11 cellular contexts compared by ENCODE assay signal in genomic region chr15:75036269-75036668, GRCh38. TPM values are rescaled to one million over a fixed set of nuclear protein-coding genes. Genes with fewer than 3 reads are reported as not detected.
A peak's percentile ranks its signal among the peaks of the same experiment; 100 is the strongest.
DNase-seq lines count a peak whose midpoint lies in the region; ATAC-seq and TF ChIP-seq lines count a peak whose summit lies in the region.
"Had no signal": no experiment of that assay in that cellular context is flagged by ENCODE, and none has a peak within 500 bp of the region (broad histone marks: within the 10 kb centered on the region; RNA-seq: fewer than 3 reads in every experiment).

No MANE protein-coding gene starts in this region.

- H3K27me3 Mint-ChIP-seq in activated CD8-positive, alpha-beta T cell treated with anti-CD3 and anti-CD28 coated beads, Interleukin-2, amount 10 ng/mL, durations not matched to agents 7 days and 5 days (ENCODE audit: low read depth), result no peaks in the 10 kb centered on the region
- no peaks in the 10 kb centered on the region for H3K27me3 Mint-ChIP-seq in activated CD8-positive, alpha-beta T cell treated with anti-CD3 and anti-CD28 coated beads for 36 hours
- no peaks in the 10 kb centered on the region for H3K27me3 Mint-ChIP-seq in activated T-cell treated with anti-CD3 and anti-CD28 coated beads, Interleukin-2, amount 50 U/mL, for 4 hours (ENCODE audit: low read depth)
- H3K27me3 Mint-ChIP-seq: B cell had no signal

- CTCF ChIA-PET in activated CD8-positive, alpha-beta T cell treated with anti-CD3 and anti-CD28 coated beads, Interleukin-2, amount 10 ng/mL, durations not matched to agents 7 days and 5 days (lab: Charles Lee), result interaction anchor here (0.8 to 3.6 kb wide), 7 partner anchors 29 to 172 kb away, joined by 3 to 45 read pairs (median 3); partner anchors contain the start of gene C15orf39
- CTCF ChIA-PET in activated CD8-positive, alpha-beta T cell treated with anti-CD3 and anti-CD28 coated beads for 36 hours (lab: Charles Lee), result interaction anchor here (2.2 kb wide), 1 partner anchor 165 kb away, joined by 9 read pairs; the partner anchor contains the start of gene C15orf39

- no peak for TF ChIP-seq CTCF in activated CD8-positive, alpha-beta T cell treated with anti-CD3 and anti-CD28 coated beads for 36 hours (IDR thresholded peaks at IDR 0.05)
- TF ChIP-seq CTCF in upper lobe of left lung (IDR thresholded peaks at IDR 0.05), result no peak

- no peaks in the 10 kb centered on the region for H3K9me3 ChIP-seq in upper lobe of left lung
- H3K9me3 ChIP-seq: uterus had no signal

- TF ChIP-seq POLR2A in upper lobe of left lung (IDR thresholded peaks at IDR 0.05), result no peak

- H3K27ac Mint-ChIP-seq in activated CD8-positive, alpha-beta T cell treated with anti-CD3 and anti-CD28 coated beads, Interleukin-2, amount 10 ng/mL, durations not matched to agents 7 days and 5 days, result peak overlapping the region; percentile 69
- no peak overlapping the region for H3K27ac Mint-ChIP-seq in activated CD8-positive, alpha-beta T cell treated with anti-CD3 and anti-CD28 coated beads for 36 hours
- H3K27ac Mint-ChIP-seq: B cell had no signal

- H3K27ac ChIP-seq in upper lobe of left lung, result no peak overlapping the region
- H3K27ac ChIP-seq: uterus had no signal

- H3K4me3 ChIP-seq in upper lobe of left lung, result no peak overlapping the region
- H3K4me3 ChIP-seq: uterus had no signal

- H3K36me3 ChIP-seq in upper lobe of left lung, result peaks cover 0 to 2% (median 0%) of the 10 kb centered on the region in 4 donors
- H3K36me3 ChIP-seq: uterus had no signal

- no peaks in the 10 kb centered on the region for H3K27me3 ChIP-seq in upper lobe of left lung
- H3K27me3 ChIP-seq: uterus had no signal

- H3K4me1 Mint-ChIP-seq in activated CD8-positive, alpha-beta T cell treated with anti-CD3 and anti-CD28 coated beads, Interleukin-2, amount 10 ng/mL, durations not matched to agents 7 days and 5 days (ENCODE audit: low read depth), result peaks cover 71% of the 10 kb centered on the region
- H3K4me1 Mint-ChIP-seq in activated CD8-positive, alpha-beta T cell treated with anti-CD3 and anti-CD28 coated beads for 36 hours (ENCODE audit: low read depth), result peaks cover 38% of the 10 kb centered on the region
- H3K4me1 Mint-ChIP-seq in activated T-cell treated with anti-CD3 and anti-CD28 coated beads, Interleukin-2, amount 50 U/mL, for 4 hours (ENCODE audit: low read depth), result peaks cover 17% of the 10 kb centered on the region

- peaks cover 17 to 28% (median 25%) of the 10 kb centered on the region in 4 donors for H3K4me1 ChIP-seq in upper lobe of left lung
- H3K4me1 ChIP-seq: uterus had no signal

- no peak overlapping the region for H3K4me3 Mint-ChIP-seq in activated CD8-positive, alpha-beta T cell treated with anti-CD3 and anti-CD28 coated beads, Interleukin-2, amount 10 ng/mL, durations not matched to agents 7 days and 5 days
- H3K4me3 Mint-ChIP-seq in activated CD8-positive, alpha-beta T cell treated with anti-CD3 and anti-CD28 coated beads for 36 hours, result no peak overlapping the region
- H3K4me3 Mint-ChIP-seq in activated T-cell treated with anti-CD3 and anti-CD28 coated beads, Interleukin-2, amount 50 U/mL, for 4 hours, result no peak overlapping the region
- H3K4me3 Mint-ChIP-seq: B cell had no signal

- no peak for ATAC-seq in activated CD8-positive, alpha-beta T cell treated with anti-CD3 and anti-CD28 coated beads, Interleukin-2, amount 10 ng/mL, durations not matched to agents 7 days and 5 days
- ATAC-seq in activated CD8-positive, alpha-beta T cell treated with anti-CD3 and anti-CD28 coated beads for 36 hours, result no peak
- ATAC-seq in upper lobe of left lung (ENCODE audit: low FRiP score in 2 of 2), result peak; percentile 23 to 58
- ATAC-seq in activated T-cell treated with anti-CD3 and anti-CD28 coated beads, Interleukin-2, amount 50 U/mL, for 4 hours, result no peak

- 79 to 90% methylated on average over 3 of the region's 3 CpGs for WGBS in upper lobe of left lung, 2 donors

- POLR2A ChIA-PET in activated CD8-positive, alpha-beta T cell treated with anti-CD3 and anti-CD28 coated beads, Interleukin-2, amount 10 ng/mL, durations not matched to agents 7 days and 5 days (lab: Charles Lee), result interaction anchor here (0.7 to 1.1 kb wide), 3 partner anchors 9 to 168 kb away, joined by 3 to 4 read pairs (median 3); partner anchors contain the start of gene C15orf39
- POLR2A ChIA-PET in activated CD8-positive, alpha-beta T cell treated with anti-CD3 and anti-CD28 coated beads for 36 hours (lab: Charles Lee), result interaction anchor here (0.5 to 1.6 kb wide), 5 partner anchors 11 to 179 kb away, joined by 3 to 5 read pairs (median 3); partner anchors contain the start of gene PPCDC

- intact Hi-C loops in activated CD8-positive, alpha-beta T cell treated with anti-CD3 and anti-CD28 coated beads for 36 hours (cut with micrococcal nuclease), result no loop called here

- in situ Hi-C loops in SK-MEL-5 (cut with HindIII; ENCODE audit: low pct_unique_long_range_greater_than_20kb, low sequenced_read_pairs), result no loop called here

- TF ChIP-seq EP300 in upper lobe of left lung (IDR thresholded peaks at IDR 0.05), result no peak

- H3K36me3 Mint-ChIP-seq in activated CD8-positive, alpha-beta T cell treated with anti-CD3 and anti-CD28 coated beads, Interleukin-2, amount 10 ng/mL, durations not matched to agents 7 days and 5 days (ENCODE audit: low read depth), result peaks cover 38% of the 10 kb centered on the region
- peaks cover 20% of the 10 kb centered on the region for H3K36me3 Mint-ChIP-seq in activated CD8-positive, alpha-beta T cell treated with anti-CD3 and anti-CD28 coated beads for 36 hours (ENCODE audit: low read depth)
- peaks cover 11% of the 10 kb centered on the region for H3K36me3 Mint-ChIP-seq in activated T-cell treated with anti-CD3 and anti-CD28 coated beads, Interleukin-2, amount 50 U/mL, for 4 hours (ENCODE audit: insufficient read depth)

- H3K9me3 Mint-ChIP-seq in activated CD8-positive, alpha-beta T cell treated with anti-CD3 and anti-CD28 coated beads, Interleukin-2, amount 10 ng/mL, durations not matched to agents 7 days and 5 days (ENCODE audit: insufficient read depth), result no peaks in the 10 kb centered on the region
- no peaks in the 10 kb centered on the region for H3K9me3 Mint-ChIP-seq in activated CD8-positive, alpha-beta T cell treated with anti-CD3 and anti-CD28 coated beads for 36 hours
- H3K9me3 Mint-ChIP-seq in activated T-cell treated with anti-CD3 and anti-CD28 coated beads, Interleukin-2, amount 50 U/mL, for 4 hours, result no peaks in the 10 kb centered on the region

- DNase-seq in activated CD8-positive, alpha-beta T cell treated with anti-CD3 and anti-CD28 coated beads, Interleukin-2, amount 10 ng/mL, durations not matched to agents 7 days and 5 days, result no peak
- no peak for DNase-seq in activated CD8-positive, alpha-beta T cell treated with anti-CD3 and anti-CD28 coated beads for 36 hours
- peak; percentile 23 for DNase-seq in SK-MEL-5 (ENCODE audit: low read depth, low spot score)
- DNase-seq in foreskin melanocyte, result peak; percentile 24
- DNase-seq in upper lobe of left lung, result peak in 1 of 2 donors; percentile 54
- no peak for DNase-seq in activated T-cell treated with anti-CD3 and anti-CD28 coated beads, Interleukin-2, amount 50 U/mL, for 4 hours
- DNase-seq in Ammon's horn (ENCODE audit: low spot score), result no peak
- no peak for DNase-seq in NCI-H774 (lab: John Stamatoyannopoulos, UW)
- DNase-seq: stimulated activated CD4-positive, alpha-beta T cell treated with anti-CD3 and anti-CD28 coated beads, Interleukin-2, amount 100 ng/mL, for 24 hours; uterus had no signal

RNA-seq across cellular contexts. Expression of gene PPCDC, which starts 12.9 kb away (rescaled TPM):
- total RNA-seq in activated CD8-positive, alpha-beta T cell treated with anti-CD3 and anti-CD28 coated beads, Interleukin-2, amount 10 ng/mL, durations not matched to agents 7 days and 5 days, result 10 to 100 TPM; 27.3 to 29.1 TPM
- total RNA-seq in activated CD8-positive, alpha-beta T cell treated with anti-CD3 and anti-CD28 coated beads for 36 hours, result 10 to 100 TPM; 25.7 to 26.6 TPM
- total RNA-seq in SK-MEL-5 (2014; rRNA removed; shearing (Covaris generic)), result 12.0 and 12.1 TPM in 2 replicates
- 32.5 and 37.6 TPM in 2 replicates for polyA plus RNA-seq in SK-MEL-5 (2015; cell fraction: cytosol; rRNA removed)
- 26.4 and 53.6 TPM in 2 replicates for polyA plus RNA-seq in SK-MEL-5 (2015; cell fraction: nucleus; rRNA removed)
- total RNA-seq in upper lobe of left lung, result 10 to 100 TPM in 4 of 6 donors, 1 to 10 TPM in 2; 8.2 to 21.0 (median 12.6) TPM
- total RNA-seq in activated T-cell treated with anti-CD3 and anti-CD28 coated beads, Interleukin-2, amount 50 U/mL, for 4 hours, result 10 to 100 TPM; 15.4 to 17.9 (median 17.8) TPM

RNA-seq across cellular contexts. Expression of gene SCAMP5, which starts 40.9 kb away (rescaled TPM):
- total RNA-seq in activated CD8-positive, alpha-beta T cell treated with anti-CD3 and anti-CD28 coated beads, Interleukin-2, amount 10 ng/mL, durations not matched to agents 7 days and 5 days, result 1 to 10 TPM; 1.1 TPM
- total RNA-seq in activated CD8-positive, alpha-beta T cell treated with anti-CD3 and anti-CD28 coated beads for 36 hours, result 1 to 10 TPM in 1 of 2 experiments, under 1 TPM in 1; 0.65 to 1.1 TPM
- 3.4 and 5.4 TPM in 2 replicates for total RNA-seq in SK-MEL-5 (2014; rRNA removed; shearing (Covaris generic))
- 8.3 and 18.2 TPM in 2 replicates for polyA plus RNA-seq in SK-MEL-5 (2015; cell fraction: cytosol; rRNA removed)
- 5.2 and 16.9 TPM in 2 replicates for polyA plus RNA-seq in SK-MEL-5 (2015; cell fraction: nucleus; rRNA removed)
- total RNA-seq in upper lobe of left lung, result 10 to 100 TPM in 1 of 6 donors, 1 to 10 TPM in 5; 1.0 to 12.3 (median 3.0) TPM
- total RNA-seq in activated T-cell treated with anti-CD3 and anti-CD28 coated beads, Interleukin-2, amount 50 U/mL, for 4 hours, result 1 to 10 TPM in 2 of 3 donors, under 1 TPM in 1; 0.90 to 6.7 (median 1.8) TPM

Comparison
In these comparisons a context has a peak if more than half of its experiments do, and no peak if none do; other contexts are left out.
1. ATAC-seq: peak in upper lobe of left lung (2 of 2); none in activated CD8-positive, alpha-beta T cell treated with anti-CD3 and anti-CD28 coated beads, Interleukin-2, amount 10 ng/mL, durations not matched to agents 7 days and 5 days (single experiment), activated CD8-positive, alpha-beta T cell treated with anti-CD3 and anti-CD28 coated beads for 36 hours (single experiment) and activated T-cell treated with anti-CD3 and anti-CD28 coated beads, Interleukin-2, amount 50 U/mL, for 4 hours (0 of 2).
2. DNase-seq: peak in SK-MEL-5 (single experiment) and foreskin melanocyte (single experiment); none in activated CD8-positive, alpha-beta T cell treated with anti-CD3 and anti-CD28 coated beads, Interleukin-2, amount 10 ng/mL, durations not matched to agents 7 days and 5 days (single experiment), activated CD8-positive, alpha-beta T cell treated with anti-CD3 and anti-CD28 coated beads for 36 hours (single experiment), activated T-cell treated with anti-CD3 and anti-CD28 coated beads, Interleukin-2, amount 50 U/mL, for 4 hours (single experiment), Ammon's horn (single experiment) and NCI-H774 (single experiment).